ENCODE assay signal across 21 cellular contexts in the genomic region with DNA sequence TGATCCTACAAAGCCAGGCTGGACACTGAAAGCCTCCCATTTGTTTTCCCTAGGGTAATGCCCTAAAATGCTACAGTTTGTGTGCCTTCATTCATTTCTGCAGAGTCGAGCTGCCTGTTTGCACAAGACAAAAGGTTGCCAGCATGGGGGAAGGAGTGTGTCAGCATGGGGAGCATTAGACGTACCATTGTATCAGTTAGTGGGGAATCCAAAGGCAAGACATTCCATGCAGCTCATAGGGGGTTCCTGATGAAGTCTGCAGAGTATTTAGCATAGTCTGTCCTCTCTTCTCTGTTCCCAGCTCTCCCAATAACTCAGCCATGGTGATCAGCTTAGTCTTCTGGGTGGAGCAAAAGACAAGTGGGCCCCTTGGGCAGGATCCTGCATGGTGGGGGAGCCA.
DNase-seq lines count a peak whose midpoint lies in the region; ATAC-seq, FAIRE-seq and TF ChIP-seq lines count a peak whose summit lies in the region.
"Had no signal": no experiment of that assay in that cellular context is flagged by ENCODE, and none has a peak within 500 bp of the region (broad histone marks: within the 10 kb centered on the region; RNA-seq: fewer than 3 reads in every experiment).

No MANE protein-coding gene starts in this region.

- H3K36me3 ChIP-seq in HUES48 (ENCODE audit: control insufficient read depth, insufficient read depth, low read length) (no peaks in the 10 kb centered on the region), adrenal gland (replicated peaks in 1 of 2) (no peaks in the 10 kb centered on the region)

- intact Hi-C loops in adrenal gland (cut with DNase I), result no loop called here

- H3K9ac ChIP-seq in HUES48 (ENCODE audit: low read depth, low read length), result no peak overlapping the region

- FAIRE-seq in urothelium cell line (lab: Jason Lieb, UNC), result peak; percentile 91
- FAIRE-seq: D721Med, GM12892, GM18507 had no signal

- peak overlapping the region; percentile 38; the same call in 1 of the 2 replicates for H3K27ac Mint-ChIP-seq in WTC11

- H3K4me1 Mint-ChIP-seq in WTC11, result peaks cover 16% of the 10 kb centered on the region

- 29 to 43% (median 41%) methylated on average over 2 of the region's 2 CpGs for WGBS in adrenal gland, 4 donors

- no peaks in the 10 kb centered on the region for H3K27me3 Mint-ChIP-seq in WTC11 (ENCODE audit: low read depth)

- POLR2A ChIA-PET in WTC11 (lab: Charles Lee), result no interaction called here

- no peaks in the 10 kb centered on the region for H3K36me3 Mint-ChIP-seq in WTC11

- H3K4me1 ChIP-seq in HUES48 (ENCODE audit: control insufficient read depth, insufficient read depth, low read length) (peaks cover 11% of the 10 kb centered on the region), adrenal gland (replicated peaks in 1 of 2) (no peaks in the 10 kb centered on the region)

- H3K27me3 ChIP-seq in HUES48 (ENCODE audit: control insufficient read depth, insufficient read depth, low read length) (no peaks in the 10 kb centered on the region), adrenal gland (no peaks in the 10 kb centered on the region)

- H3K27ac ChIP-seq in HUES48 (ENCODE audit: low read depth, low read length), result peak overlapping the region; percentile 71
- no peak overlapping the region for H3K27ac ChIP-seq in adrenal gland
- H3K27ac ChIP-seq: PC-9, RWPE1 had no signal

- CTCF ChIA-PET in WTC11 (lab: Charles Lee), result interaction anchor here (0.8 to 1.2 kb wide), 3 partner anchors 63 to 274 kb away, joined by 3 to 5 read pairs (median 3); no protein-coding TSS in a partner anchor

- TF ChIP-seq POLR2A in adrenal gland (IDR thresholded peaks at IDR 0.05), result no peak

- peak; percentile 99 for ATAC-seq in WTC11
- ATAC-seq: SK-N-SH treated with all-trans-retinoic acid at 6 μM for 48 hours had no signal

- H3K9me3 ChIP-seq in HUES48 (ENCODE audit: control insufficient read depth, insufficient read depth, low read length) (no peaks in the 10 kb centered on the region), adrenal gland (replicated peaks in 1 of 3) (no peaks in the 10 kb centered on the region)

- TF ChIP-seq CTCF in WTC11 (IDR thresholded peaks at IDR 0.05) (no peak), adrenal gland (IDR thresholded peaks at IDR 0.05) (no peak)

- no peak overlapping the region for H3K4me3 ChIP-seq in HUES48 (ENCODE audit: low read depth, low read length)
- H3K4me3 ChIP-seq in adrenal gland, result no peak overlapping the region
- H3K4me3 ChIP-seq: PC-9 had no signal

- H3K9me3 Mint-ChIP-seq in WTC11, result 0 out of 2 replicates have a peak, but pooled peaks cover 4% of the 10 kb centered on the region

- DNase-seq in WTC11 (ENCODE audit: low spot score), result peak; percentile 32
- peak; percentile 78 for DNase-seq in iPS DF 4.7 (ENCODE audit: extremely low read depth, low spot score)
- DNase-seq in urothelium cell line (ENCODE audit: low spot score), result no peak
- no peak for DNase-seq in activated CD8-positive, alpha-beta memory T cell treated with anti-CD3 and anti-CD28 coated beads, Interleukin-2, amount 50 U/mL, for 48 hours
- DNase-seq in NCI-H1694 treated with DMSO at 0.1 percent for 48 hours (lab: John Stamatoyannopoulos, UW), result no peak
- DNase-seq in adrenal gland, result no peak
- DNase-seq: ACHN, C1 segment of cervical spinal cord, MM.1S, NCI-H1092, NCI-H1436 treated with DMSO at 0.1 percent for 48 hours, NCI-H2081 treated with DMSO at 0.1 percent for 48 hours, NCI-H510A, PC-9, SIG-M5 had no signal

- no peak overlapping the region for H3K4me3 Mint-ChIP-seq in WTC11

TF ChIP-seq in WTC11, 78 proteins besides CTCF, POLR2A, EP300 and RAD21:
- TF ChIP-seq ZNF423 (CRISPR knock-in tag; IDR thresholded peaks at IDR 0.05) (peak; percentile 30; the same call in 1 of the 2 replicates), TEAD1 (CRISPR knock-in tag; IDR thresholded peaks at IDR 0.05) (peak; percentile 32; the same call in 1 of the 2 replicates), ZNF396 (CRISPR knock-in tag; IDR thresholded peaks at IDR 0.05; ENCODE audit: borderline replicate concordance) (0 out of 2 replicates have a peak, but pooled peaks have one; percentile 8), NFATC4 (CRISPR knock-in tag; IDR thresholded peaks at IDR 0.05) (no peak), CREM (CRISPR knock-in tag; IDR thresholded peaks at IDR 0.05) (no peak), OVOL2 (CRISPR knock-in tag; IDR thresholded peaks at IDR 0.05; ENCODE audit: borderline replicate concordance) (no peak)
- TF ChIP-seq, protein P1, sequence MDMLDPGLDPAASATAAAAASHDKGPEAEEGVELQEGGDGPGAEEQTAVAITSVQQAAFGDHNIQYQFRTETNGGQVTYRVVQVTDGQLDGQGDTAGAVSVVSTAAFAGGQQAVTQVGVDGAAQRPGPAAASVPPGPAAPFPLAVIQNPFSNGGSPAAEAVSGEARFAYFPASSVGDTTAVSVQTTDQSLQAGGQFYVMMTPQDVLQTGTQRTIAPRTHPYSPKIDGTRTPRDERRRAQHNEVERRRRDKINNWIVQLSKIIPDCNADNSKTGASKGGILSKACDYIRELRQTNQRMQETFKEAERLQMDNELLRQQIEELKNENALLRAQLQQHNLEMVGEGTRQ (CRISPR knock-in tag; IDR thresholded peaks at IDR 0.05), result no peak
- TF ChIP-seq, protein P2, sequence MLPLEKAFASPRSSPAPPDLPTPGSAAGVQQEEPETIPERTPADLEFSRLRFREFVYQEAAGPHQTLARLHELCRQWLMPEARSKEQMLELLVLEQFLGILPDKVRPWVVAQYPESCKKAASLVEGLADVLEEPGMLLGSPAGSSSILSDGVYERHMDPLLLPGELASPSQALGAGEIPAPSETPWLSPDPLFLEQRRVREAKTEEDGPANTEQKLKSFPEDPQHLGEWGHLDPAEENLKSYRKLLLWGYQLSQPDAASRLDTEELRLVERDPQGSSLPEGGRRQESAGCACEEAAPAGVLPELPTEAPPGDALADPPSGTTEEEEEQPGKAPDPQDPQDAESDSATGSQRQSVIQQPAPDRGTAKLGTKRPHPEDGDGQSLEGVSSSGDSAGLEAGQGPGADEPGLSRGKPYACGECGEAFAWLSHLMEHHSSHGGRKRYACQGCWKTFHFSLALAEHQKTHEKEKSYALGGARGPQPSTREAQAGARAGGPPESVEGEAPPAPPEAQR (CRISPR knock-in tag; IDR thresholded peaks at IDR 0.05), result peak; percentile 28; the same call in 1 of the 2 replicates

Comparison
In these comparisons a context has a peak if more than half of its experiments do, and no peak if none do; other contexts are left out.
1. DNase-seq: peak in WTC11 (single experiment) and iPS DF 4.7 (single experiment); none in urothelium cell line (single experiment), activated CD8-positive, alpha-beta memory T cell treated with anti-CD3 and anti-CD28 coated beads, Interleukin-2, amount 50 U/mL, for 48 hours (single experiment), NCI-H1694 treated with DMSO at 0.1 percent for 48 hours (single experiment) and adrenal gland (0 of 7).